ENCODE assay signal across 11 cellular contexts in the genomic region with DNA sequence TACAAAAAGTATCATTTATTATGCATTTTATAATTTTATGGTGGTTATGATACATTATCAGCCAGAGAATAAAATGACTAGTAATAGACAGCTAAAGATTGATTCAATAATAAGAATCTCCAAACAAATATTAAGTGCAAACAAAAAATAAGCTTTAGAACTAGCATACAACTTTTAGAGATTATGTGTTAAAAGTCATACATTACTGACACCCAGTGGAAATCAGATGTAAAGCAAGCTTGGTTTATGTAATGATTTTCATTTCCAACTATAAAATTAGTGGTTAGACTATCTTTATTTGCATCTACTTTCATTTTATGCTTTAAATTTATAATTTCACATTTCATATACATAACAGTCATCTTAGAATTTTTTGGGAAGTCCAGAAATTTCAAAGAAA. TPM values are rescaled to one million over a fixed set of nuclear protein-coding genes. Genes with fewer than 3 reads are reported as not detected.
DNase-seq lines count a peak whose midpoint lies in the region; ATAC-seq, FAIRE-seq and TF ChIP-seq lines count a peak whose summit lies in the region.
"Had no signal": no experiment of that assay in that cellular context is flagged by ENCODE, and none has a peak within 500 bp of the region (broad histone marks: within the 10 kb centered on the region; RNA-seq: fewer than 3 reads in every experiment).

No MANE protein-coding gene starts in this region.

- no peak for ATAC-seq in K562
- ATAC-seq in HG02840 (IDR thresholded peaks at IDR 0.05; ENCODE audit: low FRiP score, unreplicated experiment), result no peak

- no peak overlapping the region for H3K4me2 ChIP-seq in K562 (ENCODE audit: insufficient read depth, low read length)

- CTCF ChIA-PET in BJ (lab: Yijun Ruan, JAX), result interaction anchor here (0.9 to 2.5 kb wide), 4 partner anchors 181 to 347 kb away, joined by 3 to 14 read pairs (median 3); no protein-coding TSS in a partner anchor
- CTCF ChIA-PET in K562 (lab: Yijun Ruan, JAX; ENCODE audit: low intra/inter-chr PET ratio), result no interaction called here

- H3K79me2 ChIP-seq in K562 (ENCODE audit: control insufficient read depth, insufficient read depth, low read length), result no peaks in the 10 kb centered on the region

- no peak for FAIRE-seq in HTR-8/SVneo (lab: Jason Lieb, UNC)
- peak; percentile 69 for FAIRE-seq in K562 (lab: Jason Lieb, UNC)

- no peak overlapping the region for H3K4me3 ChIP-seq in BJ (ENCODE audit: low read depth, low read length)
- H3K4me3 ChIP-seq in K562, result no peak overlapping the region
- no peak overlapping the region for H3K4me3 ChIP-seq in colonic mucosa

- H2AFZ ChIP-seq in K562 (ENCODE audit: low read depth, low read length), result no peak overlapping the region

- DNase-seq in BJ (ENCODE audit: low read depth) (no peak), HTR-8/SVneo (ENCODE audit: insufficient read length, low spot score) (peak; percentile 2), K562 (ENCODE audit: extremely low read depth in 1 of 4, low spot score in 3 of 4) (peak in 1 of 4 experiments; percentile 5), kidney tubule cell (ENCODE audit: low spot score) (peak; percentile 12), 8988T (no peak), posterior cingulate gyrus (no peak), colonic mucosa (no peak)
- DNase-seq: activated T-cell treated with anti-CD3 and anti-CD28 coated beads for 4 hours; NK-92 treated with Interleukin-12 subunit alpha and Interleukin-12 subunit beta, amount 100 ng/mL, for 24 hours; stimulated activated CD4-positive, alpha-beta T cell treated with anti-CD3 and anti-CD28 coated beads, Interleukin-12 subunit alpha, Interleukin-12 subunit beta, amount 100 ng/mL, for 4 hours had no signal

- H3K9me1 ChIP-seq in K562 (ENCODE audit: control insufficient read depth, insufficient read depth, low read length), result no peaks in the 10 kb centered on the region

- no peaks in the 10 kb centered on the region for H4K20me1 ChIP-seq in K562 (replicated peaks; ENCODE audit: control insufficient read depth, insufficient read depth, low read length)

- TF ChIP-seq CTCF in BJ (IDR thresholded peaks at IDR 0.05; ENCODE audit: insufficient read depth, low read depth, low read length) (peak; percentile 21; the same call in 1 of the 2 replicates), K562 (IDR thresholded peaks at IDR 0.05 in 2 of 3, conservative IDR thresholded peaks at IDR 0.05 in 1 of 3; ENCODE audit: insufficient read depth in 2 of 3, low read depth in 1 of 3, low read length in 3 of 3) (peak in 2 of 3 experiments; percentile 14 to 49; a peak in 2 of 6 replicates), colonic mucosa (IDR thresholded peaks at IDR 0.05) (no peak)

- H3K27me3 ChIP-seq in BJ (ENCODE audit: control insufficient read depth, insufficient read depth, low read length) (no peaks in the 10 kb centered on the region), K562 (ENCODE audit: control insufficient read depth in 2 of 2, insufficient read depth in 2 of 2, low read length in 2 of 2) (no peaks in the 10 kb centered on the region), colonic mucosa (no peaks in the 10 kb centered on the region)

- H3K9ac ChIP-seq in K562 (ENCODE audit: insufficient read depth in 1 of 2, low read depth in 2 of 2, low read length in 2 of 2), result no peak overlapping the region
- no peak overlapping the region for H3K9ac ChIP-seq in colonic mucosa (ENCODE audit: low read depth in 2 of 2, low read length in 2 of 2)

- H3K27ac ChIP-seq in K562 (ENCODE audit: extremely low read depth, low read depth, low read length) (no peak overlapping the region), colonic mucosa (no peak overlapping the region)

- POLR2A ChIA-PET in BJ (lab: Charles Lee) (no interaction called here), K562 (lab: Yijun Ruan, JAX) (interaction anchor here (0.6 kb wide), 2 partner anchors 17 to 53 kb away, joined by 3 read pairs; no protein-coding TSS in a partner anchor)

- H3K36me3 ChIP-seq in BJ (ENCODE audit: control insufficient read depth, insufficient read depth, low read length), result no peaks in the 10 kb centered on the region
- H3K36me3 ChIP-seq in K562 (ENCODE audit: control insufficient read depth, insufficient read depth, low read length), result no peaks in the 10 kb centered on the region
- H3K36me3 ChIP-seq in colonic mucosa, result no peaks in the 10 kb centered on the region

- intact Hi-C loops in K562 (cut with micrococcal nuclease), result loop anchor here (5.0 kb wide), 2 partner anchors 337 to 1032 kb away; no protein-coding TSS in a partner anchor
- intact Hi-C loops in posterior cingulate gyrus (cut with DNase I), result no loop called here
- intact Hi-C loops in colonic mucosa (cut with DNase I), result loop anchor here (10.0 kb wide), 1 partner anchor 335 kb away; no protein-coding TSS in a partner anchor

- H3K9me3 ChIP-seq in K562 (replicated peaks; ENCODE audit: control insufficient read depth, insufficient read depth, low read depth, low read length), result no peaks in the 10 kb centered on the region
- H3K9me3 ChIP-seq in colonic mucosa, result no peaks in the 10 kb centered on the region

- BruUV-seq in K562 (replicated peaks; lab: Mats Ljungman, UMichigan), result no TSS peak

- in situ Hi-C loops in K562 (cut with MboI), result no loop called here

- TF ChIP-seq POLR2A in K562 (conservative IDR thresholded peaks at IDR 0.05), result no peak

- H3K4me1 ChIP-seq in K562 (replicated peaks in 1 of 2; ENCODE audit: control insufficient read depth in 2 of 2, insufficient read depth in 2 of 2, low read length in 2 of 2) (no peaks in the 10 kb centered on the region), colonic mucosa (no peaks in the 10 kb centered on the region)

- peak in 1 of 2 experiments; percentile 55; a peak in 2 of 4 replicates for TF ChIP-seq RAD21 in K562 (CRISPR knock-in tag; conservative IDR thresholded peaks at IDR 0.05 in 1 of 2, IDR thresholded peaks at IDR 0.05 in 1 of 2)

- no peak for TF ChIP-seq EP300 in K562 (IDR thresholded peaks at IDR 0.05; ENCODE audit: low read length)

TF ChIP-seq in K562, 482 proteins besides CTCF, POLR2A, EP300 and RAD21:
- TF ChIP-seq ZFX (CRISPR knock-in tag; IDR thresholded peaks at IDR 0.05) (no peak), SMARCE1 (IDR thresholded peaks at IDR 0.05) (no peak), ZNF445 (CRISPR knock-in tag; IDR thresholded peaks at IDR 0.05; ENCODE audit: low read depth) (no peak), GABPB1 (CRISPR knock-in tag; IDR thresholded peaks at IDR 0.05) (no peak), KDM5B (IDR thresholded peaks at IDR 0.05; ENCODE audit: insufficient replicate concordance, low read depth, low read length) (no peak)
- TF ChIP-seq, protein P1, sequence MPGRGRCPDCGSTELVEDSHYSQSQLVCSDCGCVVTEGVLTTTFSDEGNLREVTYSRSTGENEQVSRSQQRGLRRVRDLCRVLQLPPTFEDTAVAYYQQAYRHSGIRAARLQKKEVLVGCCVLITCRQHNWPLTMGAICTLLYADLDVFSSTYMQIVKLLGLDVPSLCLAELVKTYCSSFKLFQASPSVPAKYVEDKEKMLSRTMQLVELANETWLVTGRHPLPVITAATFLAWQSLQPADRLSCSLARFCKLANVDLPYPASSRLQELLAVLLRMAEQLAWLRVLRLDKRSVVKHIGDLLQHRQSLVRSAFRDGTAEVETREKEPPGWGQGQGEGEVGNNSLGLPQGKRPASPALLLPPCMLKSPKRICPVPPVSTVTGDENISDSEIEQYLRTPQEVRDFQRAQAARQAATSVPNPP (IDR thresholded peaks at IDR 0.05; ENCODE audit: borderline replicate concordance, insufficient read depth, insufficient read length), result no peak

RNA-seq across cellular contexts. Expression of a gene that starts 57.7 kb away (rescaled TPM):
- polyA plus RNA-seq in BJ (2011; rRNA removed) (0.44 and 0.99 TPM in 2 replicates), K562 (2011; rRNA removed) (0.06 TPM in 1 of 2 replicates, not detected in the other), K562 (2014; fragmentation: Illumina TruSeq; extraction: Trizol) (0.15 TPM in 1 of 2 replicates, not detected in the other), K562 (2014; fragmentation: Nextera tagmentation; extraction: Ambion mirVana) (under 1 TPM in 1 of 2 experiments, not detected in 1; 0.18 TPM), K562 (2014; rRNA removed) (not detected in 2 replicates)
- not detected in 2 replicates for polyA minus RNA-seq in BJ (2011; rRNA and poly(A)+ RNA removed)
- total RNA-seq in K562 (2011; cell fraction: chromatin; rRNA removed; ENCODE audit: low replicate concordance), result not detected in 2 replicates
- total RNA-seq in K562 (2011; cell fraction: nucleolus; rRNA removed), result not detected in 2 replicates
- not detected in 2 replicates for total RNA-seq in K562 (2011; cell fraction: nucleoplasm; rRNA removed)
- total RNA-seq in K562 (2014; rRNA removed) (not detected in 2 replicates), K562 (2014; rRNA removed; fragmentation: Illumina TruSeq; extraction: Trizol) (0.15 TPM in 1 of 2 replicates, not detected in the other), K562 (2015; rRNA removed; fragmentation: Illumina TruSeq; extraction: Trizol) (0.11 TPM in 1 of 2 replicates, not detected in the other), K562 (2021) (not detected in 2 replicates), colonic mucosa (under 1 TPM in 1 of 2 donors, not detected in 1; 0.37 TPM)
- not detected in 2 replicates for polyA plus RNA-seq in K562 (2011; cell fraction: cytosol; rRNA removed)
- not detected in 2 replicates for polyA plus RNA-seq in K562 (2011; cell fraction: nucleus; rRNA removed)
- polyA plus RNA-seq in K562 (2012), result 0.07 and 0.40 TPM in 2 replicates
- polyA minus RNA-seq in K562 (2011; rRNA and poly(A)+ RNA removed), result not detected in 2 replicates
- polyA minus RNA-seq in K562 (2011; cell fraction: cytosol; rRNA and poly(A)+ RNA removed), result not detected in 2 replicates
- not detected in 2 replicates for polyA minus RNA-seq in K562 (2011; cell fraction: nucleus; rRNA and poly(A)+ RNA removed)

Comparison
In these comparisons a context has a peak if more than half of its experiments do, and no peak if none do; other contexts are left out.
1. DNase-seq: peak in HTR-8/SVneo (single experiment) and kidney tubule cell (single experiment); none in BJ (single experiment), 8988T (single experiment), posterior cingulate gyrus (0 of 10) and colonic mucosa (single experiment).